36 cellular contexts compared by ENCODE assay signal in the genomic region with DNA sequence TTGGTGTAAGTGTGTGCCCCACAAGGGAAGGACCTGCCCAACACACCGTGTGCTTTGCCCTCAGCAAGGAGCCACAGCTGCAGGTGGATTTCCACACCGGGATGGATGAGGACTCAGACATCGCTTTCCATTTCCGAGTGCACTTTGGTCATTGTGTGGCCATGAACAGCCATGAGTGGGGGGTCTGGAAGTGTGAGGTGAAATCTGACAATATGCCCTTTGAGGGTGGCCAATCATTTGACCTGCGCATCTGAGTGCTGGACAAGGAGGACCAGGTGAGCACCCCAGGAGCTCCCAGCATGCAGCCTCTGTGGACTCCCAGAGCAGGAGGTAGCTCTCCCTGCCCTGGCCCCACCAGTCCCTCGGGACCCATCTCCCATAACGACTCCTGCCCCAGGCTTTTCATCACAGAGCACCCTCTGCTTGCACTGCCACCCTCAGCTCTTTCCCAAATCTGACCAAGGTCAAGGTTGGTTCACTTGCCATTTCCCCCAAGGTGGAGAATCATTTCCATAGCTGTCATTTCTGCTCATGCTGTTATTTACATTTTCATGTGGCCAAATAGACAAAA. TPM values are rescaled to one million over a fixed set of nuclear protein-coding genes. Genes with fewer than 3 reads are reported as not detected.
"Had no signal": no experiment of that assay in that cellular context is flagged by ENCODE, and none has a peak within 500 bp of the region (broad histone marks: within the 10 kb centered on the region; RNA-seq: fewer than 3 reads in every experiment).

No MANE protein-coding gene starts in this region.

- H3K9ac ChIP-seq: neural progenitor cell, parathyroid adenoma had no signal

- H3K4me2 ChIP-seq: neural progenitor cell had no signal

- H3K79me2 ChIP-seq: parathyroid adenoma had no signal

- H3K4me3 ChIP-seq: esophagus squamous epithelium, heart right ventricle, left lung, lung, neural progenitor cell, psoas muscle, sigmoid colon, thyroid gland, upper lobe of left lung, vagina had no signal

- H3K27me3 ChIP-seq: left lung, sigmoid colon, thyroid gland, upper lobe of left lung, vagina had no signal

- H3K36me3 Mint-ChIP-seq: natural killer cell; neural progenitor cell; stimulated activated effector memory CD8-positive, alpha-beta T cell treated with anti-CD3 and anti-CD28 coated beads, Interleukin-12 subunit alpha, Interleukin-12 subunit beta, amount 100 ng/mL, for 72 hours had no signal

- H3K36me3 ChIP-seq: esophagus squamous epithelium, heart right ventricle, left lung, neural progenitor cell, sigmoid colon, thyroid gland, upper lobe of left lung, vagina had no signal

- H3K4me3 Mint-ChIP-seq: activated naive CD4-positive, alpha-beta T cell treated with anti-CD3 and anti-CD28 coated beads for 36 hours; central memory CD8-positive, alpha-beta T cell; natural killer cell; neural progenitor cell; stimulated activated effector memory CD8-positive, alpha-beta T cell treated with anti-CD3 and anti-CD28 coated beads, Interleukin-12 subunit alpha, Interleukin-12 subunit beta, amount 100 ng/mL, for 72 hours; stimulated activated naive CD8-positive, alpha-beta T cell treated with anti-CD3 and anti-CD28 coated beads, Interleukin-15, amount 100 ng/mL, for 72 hours; T-helper 1 cell treated with Interleukin-12 subunit alpha and Interleukin-12 subunit beta and Interleukin-4 antibody, amounts not matched to agents 30 μg/mL and 1 μg/mL, for 36 hours had no signal

- H3K4me1 ChIP-seq: neural progenitor cell had no signal

- DNase-seq: activated CD4-positive, alpha-beta T cell treated with anti-CD3 and anti-CD28 coated beads, Interleukin-2, amount 50 U/mL, for 1 hour; activated CD8-positive, alpha-beta memory T cell treated with anti-CD3 and anti-CD28 coated beads for 24 hours; activated effector memory CD4-positive, alpha-beta T cell treated with anti-CD3 and anti-CD28 coated beads, Interleukin-2, amount 50 U/mL, for 16 hours; activated naive CD4-positive, alpha-beta T cell treated with anti-CD3 and anti-CD28 coated beads for 36 hours; activated naive CD8-positive, alpha-beta T cell treated with anti-CD3 and anti-CD28 coated beads, Interleukin-2, amount 10 ng/mL, durations not matched to agents 7 days and 5 days; amniotic stem cell; dermis blood vessel endothelial cell; effector CD4-positive, alpha-beta T cell; esophagus squamous epithelium; foreskin melanocyte; heart right ventricle; left lung; mesendoderm; natural killer cell; occipital lobe; psoas muscle; sigmoid colon; small intestine; stimulated activated CD4-positive, alpha-beta T cell treated with anti-CD3 and anti-CD28 coated beads, Interleukin-4, amount 100 ng/mL, for 24 hours; stimulated activated naive CD8-positive, alpha-beta T cell treated with anti-CD3 and anti-CD28 coated beads, Interleukin-15, amount 100 ng/mL, for 72 hours; substantia nigra; T-helper 9 cell; thyroid gland; upper lobe of left lung had no signal

- H3K9me3 Mint-ChIP-seq: activated naive CD4-positive, alpha-beta T cell treated with anti-CD3 and anti-CD28 coated beads for 36 hours; activated naive CD8-positive, alpha-beta T cell treated with anti-CD3 and anti-CD28 coated beads, Interleukin-2, amount 10 ng/mL, durations not matched to agents 7 days and 5 days; central memory CD8-positive, alpha-beta T cell; natural killer cell; neural progenitor cell; stimulated activated effector memory CD8-positive, alpha-beta T cell treated with anti-CD3 and anti-CD28 coated beads, Interleukin-12 subunit alpha, Interleukin-12 subunit beta, amount 100 ng/mL, for 72 hours; stimulated activated naive CD8-positive, alpha-beta T cell treated with anti-CD3 and anti-CD28 coated beads, Interleukin-15, amount 100 ng/mL, for 72 hours; T-helper 1 cell treated with Interleukin-12 subunit alpha and Interleukin-12 subunit beta and Interleukin-4 antibody, amounts not matched to agents 30 μg/mL and 1 μg/mL, for 36 hours had no signal

- H3K9me3 ChIP-seq: esophagus squamous epithelium, heart right ventricle, left lung, psoas muscle, sigmoid colon, thyroid gland, upper lobe of left lung, vagina had no signal

- H3K27ac ChIP-seq: esophagus squamous epithelium, heart right ventricle, left lung, neural progenitor cell, parathyroid adenoma, psoas muscle, sigmoid colon, thyroid gland, upper lobe of left lung, vagina, VCaP had no signal

- H3K4me1 Mint-ChIP-seq: neural progenitor cell had no signal

- H3K27me3 Mint-ChIP-seq: activated naive CD8-positive, alpha-beta T cell treated with anti-CD3 and anti-CD28 coated beads, Interleukin-2, amount 10 ng/mL, durations not matched to agents 7 days and 5 days; central memory CD8-positive, alpha-beta T cell; stimulated activated naive CD8-positive, alpha-beta T cell treated with anti-CD3 and anti-CD28 coated beads, Interleukin-15, amount 100 ng/mL, for 72 hours had no signal

- H2AFZ ChIP-seq: neural progenitor cell, parathyroid adenoma had no signal

- ATAC-seq: activated CD4-positive, CD25-positive, alpha-beta regulatory T cell treated with anti-CD3 and anti-CD28 coated beads, Interleukin-2, amount 50 U/mL, for 24 hours; natural killer cell; psoas muscle; stimulated activated effector memory CD8-positive, alpha-beta T cell treated with anti-CD3 and anti-CD28 coated beads, Interleukin-12 subunit alpha, Interleukin-12 subunit beta, amount 100 ng/mL, for 72 hours; stimulated activated naive CD8-positive, alpha-beta T cell treated with anti-CD3 and anti-CD28 coated beads, Interleukin-15, amount 100 ng/mL, for 72 hours had no signal

- H3K27ac Mint-ChIP-seq: activated naive CD4-positive, alpha-beta T cell treated with anti-CD3 and anti-CD28 coated beads for 36 hours; natural killer cell; neural progenitor cell; stimulated activated effector memory CD8-positive, alpha-beta T cell treated with anti-CD3 and anti-CD28 coated beads, Interleukin-12 subunit alpha, Interleukin-12 subunit beta, amount 100 ng/mL, for 72 hours; T-helper 1 cell treated with Interleukin-12 subunit alpha and Interleukin-12 subunit beta and Interleukin-4 antibody, amounts not matched to agents 30 μg/mL and 1 μg/mL, for 36 hours had no signal

RNA-seq across cellular contexts. Expression of gene SELENOV, which starts 38.2 kb away (rescaled TPM):
- total RNA-seq: activated naive CD4-positive, alpha-beta T cell treated with anti-CD3 and anti-CD28 coated beads for 36 hours; activated naive CD8-positive, alpha-beta T cell treated with anti-CD3 and anti-CD28 coated beads, Interleukin-2, amount 10 ng/mL, durations not matched to agents 7 days and 5 days; bronchial epithelial cell; dermis blood vessel endothelial cell; esophagus squamous epithelium; glomerular endothelial cell; heart right ventricle; left lung; lung; mononuclear cell; natural killer cell; occipital lobe; psoas muscle; sigmoid colon; upper lobe of left lung; vagina had no signal
- polyA plus RNA-seq: heart right ventricle, lung, psoas muscle, sigmoid colon, small intestine had no signal

RNA-seq across cellular contexts. Expression of gene LGALS13, which starts 49.2 kb away (rescaled TPM):
- total RNA-seq: activated naive CD4-positive, alpha-beta T cell treated with anti-CD3 and anti-CD28 coated beads for 36 hours; activated naive CD8-positive, alpha-beta T cell treated with anti-CD3 and anti-CD28 coated beads, Interleukin-2, amount 10 ng/mL, durations not matched to agents 7 days and 5 days; bronchial epithelial cell; dermis blood vessel endothelial cell; esophagus squamous epithelium; glomerular endothelial cell; heart right ventricle; left lung; lung; mononuclear cell; natural killer cell; occipital lobe; psoas muscle; sigmoid colon; thyroid gland; upper lobe of left lung; vagina had no signal
- polyA plus RNA-seq: heart right ventricle, lung, psoas muscle, sigmoid colon, small intestine had no signal

RNA-seq across cellular contexts. Expression of gene DLL3, which starts 54.4 kb away (rescaled TPM):
- total RNA-seq: esophagus squamous epithelium, heart right ventricle, lung, mononuclear cell, natural killer cell, upper lobe of left lung, vagina had no signal
- polyA plus RNA-seq: heart right ventricle had no signal
